Comparison of ENCODE assay signal across 2 cellular contexts in genomic region chr20:3749087-3749688, GRCh38.
TF ChIP-seq lines count a peak whose summit lies in the region.

No MANE protein-coding gene starts in this region.

TF ChIP-seq in A549, 52 proteins besides CTCF, POLR2A, EP300 and RAD21:
- TF ChIP-seq NPAS2 (CRISPR knock-in tag; IDR thresholded peaks at IDR 0.05; ENCODE audit: borderline replicate concordance): no peak
- no peak for TF ChIP-seq EHMT2 (IDR thresholded peaks at IDR 0.05; ENCODE audit: low read depth)
- no peak for TF ChIP-seq HOXB5 (CRISPR knock-in tag; IDR thresholded peaks at IDR 0.05)
- no peak for TF ChIP-seq ELK1 (IDR thresholded peaks at IDR 0.05; ENCODE audit: low read depth, low read length)
- no peak for TF ChIP-seq CBX8 (IDR thresholded peaks at IDR 0.05)
- TF ChIP-seq MAZ (IDR thresholded peaks at IDR 0.05; ENCODE audit: borderline replicate concordance, low read depth, low read length): no peak
- TF ChIP-seq HEYL (CRISPR knock-in tag; IDR thresholded peaks at IDR 0.05): no peak
- no peak for TF ChIP-seq FOSB (CRISPR knock-in tag; IDR thresholded peaks at IDR 0.05)
- no peak for TF ChIP-seq FOXS1 (CRISPR knock-in tag; IDR thresholded peaks at IDR 0.05)
- TF ChIP-seq MAFK (IDR thresholded peaks at IDR 0.05; ENCODE audit: partially characterized antibody): no peak
- TF ChIP-seq HOXA7 (CRISPR knock-in tag; IDR thresholded peaks at IDR 0.05): no peak
- TF ChIP-seq HOXB13 (CRISPR knock-in tag; IDR thresholded peaks at IDR 0.05; ENCODE audit: low read depth): no peak
- TF ChIP-seq EHF (CRISPR knock-in tag; IDR thresholded peaks at IDR 0.05): no peak

TF ChIP-seq in H1, 55 proteins besides CTCF, POLR2A, EP300 and RAD21:
- TF ChIP-seq ATF3 (IDR thresholded peaks at IDR 0.05; ENCODE audit: insufficient read depth, low read depth, low read length) (no peak), SP2 (IDR thresholded peaks at IDR 0.05; ENCODE audit: low read length) (no peak), TEAD4 (IDR thresholded peaks at IDR 0.05; ENCODE audit: low read depth, low read length) (no peak), TAF1 (IDR thresholded peaks at IDR 0.05; ENCODE audit: low read depth, low read length) (no peak), ASH2L (IDR thresholded peaks at IDR 0.05; ENCODE audit: low read length) (no peak), CEBPB (IDR thresholded peaks at IDR 0.05; ENCODE audit: low read depth, low read length) (no peak), USF2 (IDR thresholded peaks at IDR 0.05; ENCODE audit: low read length) (no peak)
TF ChIP-seq in H1: peak in this region for 0.
